Comparison of ENCODE assay signal across 16 cellular contexts in the genomic region with DNA sequence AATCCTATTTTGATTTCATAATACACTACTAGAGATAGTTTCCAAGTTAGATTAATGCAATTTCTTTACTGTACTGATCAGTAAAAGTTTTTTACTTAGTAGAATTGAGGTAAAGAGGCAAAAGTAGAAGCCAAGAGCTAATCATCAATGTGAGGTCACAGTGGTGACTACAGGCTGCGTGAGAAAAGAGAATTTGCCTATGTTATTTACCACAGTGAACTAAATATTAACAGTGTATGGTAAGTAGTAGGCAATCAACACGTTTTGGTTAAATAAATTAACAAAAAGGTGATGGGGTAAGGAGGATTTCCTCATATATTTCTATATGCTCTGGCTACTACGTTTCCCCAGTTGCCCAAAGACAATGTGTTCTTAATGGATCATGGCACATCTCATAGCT.
DNase-seq lines count a peak whose midpoint lies in the region; ATAC-seq and FAIRE-seq lines count a peak whose summit lies in the region.
"Had no signal": no experiment of that assay in that cellular context is flagged by ENCODE, and none has a peak within 500 bp of the region (broad histone marks: within the 10 kb centered on the region; RNA-seq: fewer than 3 reads in every experiment).

No MANE protein-coding gene starts in this region.

- peak; percentile 68 for ATAC-seq in GM18907 (IDR thresholded peaks at IDR 0.05; ENCODE audit: unreplicated experiment)
- peak; percentile 35 for ATAC-seq in HG02678 (IDR thresholded peaks at IDR 0.05; ENCODE audit: unreplicated experiment)
- peak; percentile 42 for ATAC-seq in HG03457 (IDR thresholded peaks at IDR 0.05; ENCODE audit: unreplicated experiment)
- ATAC-seq in activated naive CD4-positive, alpha-beta T cell treated with anti-CD3 and anti-CD28 coated beads, Interleukin-2, amount 50 U/mL, for 72 hours, result no peak
- no peak for ATAC-seq in GM21367 (IDR thresholded peaks at IDR 0.05; ENCODE audit: unreplicated experiment)
- ATAC-seq: HepG2, T-helper 17 cell had no signal

- no peak overlapping the region for H3K27ac Mint-ChIP-seq in activated naive CD4-positive, alpha-beta T cell treated with anti-CD3 and anti-CD28 coated beads, Interleukin-2, amount 50 U/mL, for 72 hours
- H3K27ac Mint-ChIP-seq: CD4-positive, alpha-beta memory T cell; T-helper 17 cell had no signal

- H3K36me3 Mint-ChIP-seq in activated naive CD4-positive, alpha-beta T cell treated with anti-CD3 and anti-CD28 coated beads, Interleukin-2, amount 50 U/mL, for 72 hours, result no peaks in the 10 kb centered on the region
- H3K36me3 Mint-ChIP-seq: CD4-positive, alpha-beta memory T cell had no signal

- FAIRE-seq in GM18507 (lab: Jason Lieb, UNC), result peak; percentile 75
- FAIRE-seq: HepG2 had no signal

- DNase-seq in GM18507 (ENCODE audit: extremely low spot score, insufficient read length, low read depth) (no peak), SIG-M5 (lab: John Stamatoyannopoulos, UW) (no peak), kidney tubule cell (ENCODE audit: low spot score) (no peak)
- no peak for DNase-seq in activated naive CD4-positive, alpha-beta T cell treated with anti-CD3 and anti-CD28 coated beads, Interleukin-2, amount 50 U/mL, for 72 hours (ENCODE audit: low spot score in 2 of 2)
- DNase-seq: CD4-positive, alpha-beta memory T cell; KG1; NCI-H1436 treated with DMSO at 0.1 percent for 48 hours; NCI-H2029 treated with DMSO at 0.1 percent for 48 hours; NCI-H748 treated with DMSO at 0.1 percent for 48 hours; OCI-M1; T-helper 17 cell had no signal

- H3K9me3 Mint-ChIP-seq in activated naive CD4-positive, alpha-beta T cell treated with anti-CD3 and anti-CD28 coated beads, Interleukin-2, amount 50 U/mL, for 72 hours, result peaks cover 0 to 5% of the 10 kb centered on the region in 2 donors

Comparison
In these comparisons a context has a peak if more than half of its experiments do, and no peak if none do; other contexts are left out.
1. ATAC-seq: peak in GM18907 (single experiment), HG02678 (single experiment) and HG03457 (single experiment); none in activated naive CD4-positive, alpha-beta T cell treated with anti-CD3 and anti-CD28 coated beads, Interleukin-2, amount 50 U/mL, for 72 hours (0 of 2) and GM21367 (single experiment).